Comparison of ENCODE assay signal across 13 cellular contexts in genomic region chr2:157625311-157625710, GRCh38.
DNase-seq lines count a peak whose midpoint lies in the region; ATAC-seq lines count a peak whose summit lies in the region.
"Had no signal": no experiment of that assay in that cellular context is flagged by ENCODE, and none has a peak within 500 bp of the region (broad histone marks: within the 10 kb centered on the region; RNA-seq: fewer than 3 reads in every experiment).

No MANE protein-coding gene starts in this region.

- no peak for ATAC-seq in effector memory CD8-positive, alpha-beta T cell (replicated peaks)
- ATAC-seq in GM19328 (IDR thresholded peaks at IDR 0.05; ENCODE audit: unreplicated experiment), result no peak
- no peak for ATAC-seq in HG03571 (IDR thresholded peaks at IDR 0.05; ENCODE audit: unreplicated experiment)

- H3K9me3 Mint-ChIP-seq in effector memory CD8-positive, alpha-beta T cell, result no peaks in the 10 kb centered on the region

- peaks cover 0 to 3% (median 0%) of the 10 kb centered on the region in 5 donors for H3K27me3 ChIP-seq in subcutaneous abdominal adipose tissue (ENCODE audit: control insufficient read depth in 5 of 5, insufficient read depth in 4 of 5, low read length in 5 of 5)

- H3K27ac ChIP-seq in subcutaneous abdominal adipose tissue (ENCODE audit: low read depth, low read length), result peak overlapping the region; percentile 67
- H3K27ac ChIP-seq: RWPE1 had no signal

- peaks cover 0 to 35% (median 15%) of the 10 kb centered on the region in 5 donors for H3K4me1 ChIP-seq in subcutaneous abdominal adipose tissue (ENCODE audit: control insufficient read depth in 5 of 5, insufficient read depth in 5 of 5, low read length in 5 of 5)

- H3K27ac Mint-ChIP-seq in effector memory CD8-positive, alpha-beta T cell, result peak overlapping the region in 1 of 2 donors; percentile 83

- no peaks in the 10 kb centered on the region for H3K36me3 ChIP-seq in subcutaneous abdominal adipose tissue (ENCODE audit: control insufficient read depth in 5 of 5, insufficient read depth in 5 of 5, low read length in 5 of 5)

- H3K27me3 Mint-ChIP-seq in effector memory CD8-positive, alpha-beta T cell, result peaks cover 13 to 15% of the 10 kb centered on the region in 2 donors

- H3K4me1 Mint-ChIP-seq in effector memory CD8-positive, alpha-beta T cell (ENCODE audit: low read depth in 2 of 2), result peaks cover 12 to 26% of the 10 kb centered on the region in 2 donors

- H3K4me3 ChIP-seq in subcutaneous abdominal adipose tissue (ENCODE audit: low read depth in 1 of 5, low read length in 5 of 5), result no peak overlapping the region

- H3K4me3 Mint-ChIP-seq in effector memory CD8-positive, alpha-beta T cell, result peak overlapping the region; percentile 64 to 68
- H3K4me3 Mint-ChIP-seq: CD14-positive monocyte had no signal

- H3K9ac ChIP-seq in subcutaneous abdominal adipose tissue (ENCODE audit: low read length in 5 of 5), result no peak overlapping the region

- peaks cover 0 to 3% (median 0%) of the 10 kb centered on the region in 5 donors for H3K9me3 ChIP-seq in subcutaneous abdominal adipose tissue (ENCODE audit: control insufficient read depth in 5 of 5, low read length in 5 of 5)

- peak; percentile 9 for DNase-seq in stimulated activated CD4-positive, alpha-beta T cell treated with anti-CD3 and anti-CD28 coated beads, Interleukin-4, amount 100 ng/mL, for 24 hours
- DNase-seq in stimulated activated CD4-positive, alpha-beta T cell treated with anti-CD3 and anti-CD28 coated beads, Interleukin-4, amount 100 ng/mL, for 1 hour, result no peak
- DNase-seq in OCI-M1 (lab: John Stamatoyannopoulos, UW), result peak; percentile 68
- DNase-seq in effector memory CD8-positive, alpha-beta T cell, result no peak
- no peak for DNase-seq in NCI-H1105 treated with DMSO at 0.1 percent for 48 hours (lab: John Stamatoyannopoulos, UW)
- DNase-seq: GF-D8, islet precursor cell, NCI-H510A treated with DMSO at 0.1 percent for 48 hours had no signal

- H3K36me3 Mint-ChIP-seq in effector memory CD8-positive, alpha-beta T cell (ENCODE audit: insufficient read depth), result peaks cover 8% of the 10 kb centered on the region
- H3K36me3 Mint-ChIP-seq: CD14-positive monocyte had no signal

Comparison
In these comparisons a context has a peak if more than half of its experiments do, and no peak if none do; other contexts are left out.
1. DNase-seq: peak in stimulated activated CD4-positive, alpha-beta T cell treated with anti-CD3 and anti-CD28 coated beads, Interleukin-4, amount 100 ng/mL, for 24 hours (single experiment) and OCI-M1 (single experiment); none in stimulated activated CD4-positive, alpha-beta T cell treated with anti-CD3 and anti-CD28 coated beads, Interleukin-4, amount 100 ng/mL, for 1 hour (single experiment), effector memory CD8-positive, alpha-beta T cell (0 of 3) and NCI-H1105 treated with DMSO at 0.1 percent for 48 hours (single experiment).